1 cellular context compared by ENCODE assay signal in the genomic region with DNA sequence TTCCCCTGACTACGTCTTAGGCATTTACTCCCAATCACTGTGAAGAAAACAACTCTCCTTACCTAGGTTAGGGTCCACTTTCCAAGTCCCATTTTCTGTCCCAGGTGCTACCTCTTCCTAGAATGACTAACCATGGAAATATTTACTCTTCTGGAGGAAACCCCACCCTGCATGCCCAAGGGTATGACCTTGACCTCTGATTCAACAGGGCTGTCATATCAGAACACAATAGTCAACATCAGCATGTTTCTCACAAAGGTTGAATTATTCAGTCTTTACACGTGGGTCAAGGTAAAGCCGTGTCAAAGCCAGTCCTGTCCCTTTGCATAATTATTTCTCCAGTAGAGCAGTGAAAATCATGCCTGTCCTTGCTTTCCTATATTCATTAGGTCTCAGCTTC.
TF ChIP-seq lines count a peak whose summit lies in the region.

No MANE protein-coding gene starts in this region.

TF ChIP-seq in HepG2, 621 proteins besides CTCF, POLR2A, EP300 and RAD21 (continued from another document and continues in another):
- TF ChIP-seq THAP7 (CRISPR knock-in tag; IDR thresholded peaks at IDR 0.05) (no peak), RXRB (CRISPR knock-in tag; IDR thresholded peaks at IDR 0.05; ENCODE audit: borderline replicate concordance) (peak; percentile 91), REL (CRISPR knock-in tag; conservative IDR thresholded peaks at IDR 0.05) (no peak), SRSF4 (IDR thresholded peaks at IDR 0.05; ENCODE audit: low read depth, low read length, poor library complexity, severe bottlenecking) (no peak), HDAC1 (CRISPR knock-in tag; IDR thresholded peaks at IDR 0.05) (peak; percentile 47; the same call in 1 of the 2 replicates), SMAD1 (CRISPR knock-in tag; IDR thresholded peaks at IDR 0.05; ENCODE audit: borderline replicate concordance, low read depth) (no peak), AGO1 (IDR thresholded peaks at IDR 0.05; ENCODE audit: low read depth, low read length, poor library complexity, severe bottlenecking) (no peak), KMT2A (CRISPR knock-in tag; IDR thresholded peaks at IDR 0.05) (no peak), MED8 (CRISPR knock-in tag; IDR thresholded peaks at IDR 0.05; ENCODE audit: insufficient replicate concordance) (no peak), CREB1 (IDR thresholded peaks at IDR 0.05) (no peak), CREB1 (CRISPR knock-in tag; IDR thresholded peaks at IDR 0.05) (peak; percentile 33; the same call in 1 of the 2 replicates), SNAPC2 (CRISPR knock-in tag; IDR thresholded peaks at IDR 0.05) (no peak), ZFP91 (CRISPR knock-in tag; IDR thresholded peaks at IDR 0.05; ENCODE audit: borderline replicate concordance) (no peak), SMARCC2 (IDR thresholded peaks at IDR 0.05) (no peak), ZNF605 (CRISPR knock-in tag; IDR thresholded peaks at IDR 0.05) (no peak), TBX2 (CRISPR knock-in tag; IDR thresholded peaks at IDR 0.05; ENCODE audit: borderline replicate concordance) (peak; percentile 46; the same call in 1 of the 2 replicates), KAT7 (CRISPR knock-in tag; IDR thresholded peaks at IDR 0.05; ENCODE audit: borderline replicate concordance) (no peak), PCBP1 (IDR thresholded peaks at IDR 0.05; ENCODE audit: borderline replicate concordance, low read depth, low read length) (no peak), NBN (conservative IDR thresholded peaks at IDR 0.05) (no peak), NR2F1 (CRISPR knock-in tag; IDR thresholded peaks at IDR 0.05) (peak; percentile 90 to 92), ELF4 (CRISPR knock-in tag; IDR thresholded peaks at IDR 0.05; ENCODE audit: borderline replicate concordance) (no peak), KLF12 (CRISPR knock-in tag; IDR thresholded peaks at IDR 0.05; ENCODE audit: borderline replicate concordance) (no peak), CBX2 (IDR thresholded peaks at IDR 0.05; ENCODE audit: low read depth, low read length) (no peak), CBX2 (CRISPR knock-in tag; IDR thresholded peaks at IDR 0.05; ENCODE audit: low read depth) (no peak), ZNF329 (CRISPR knock-in tag; IDR thresholded peaks at IDR 0.05; ENCODE audit: low read depth) (no peak), ERF (CRISPR knock-in tag; IDR thresholded peaks at IDR 0.05) (peak; percentile 65; the same call in 1 of the 2 replicates), ZNF292 (CRISPR knock-in tag; IDR thresholded peaks at IDR 0.05; ENCODE audit: borderline replicate concordance, low read depth) (no peak), ZNF282 (IDR thresholded peaks at IDR 0.05; ENCODE audit: partially characterized antibody) (no peak), SYNCRIP (IDR thresholded peaks at IDR 0.05; ENCODE audit: insufficient read depth, low read depth, low read length) (no peak), IRF9 (CRISPR knock-in tag; IDR thresholded peaks at IDR 0.05; ENCODE audit: borderline replicate concordance) (no peak), PHB2 (IDR thresholded peaks at IDR 0.05; ENCODE audit: partially characterized antibody) (no peak), GTF2F1 (IDR thresholded peaks at IDR 0.05; ENCODE audit: low read length) (no peak), ZNF850 (CRISPR knock-in tag; conservative IDR thresholded peaks at IDR 0.05) (no peak), TIGD3 (CRISPR knock-in tag; IDR thresholded peaks at IDR 0.05; ENCODE audit: borderline replicate concordance) (no peak), MIXL1 (CRISPR knock-in tag; IDR thresholded peaks at IDR 0.05) (0 out of 2 replicates have a peak, but pooled peaks have one; percentile 37), ZNF564 (CRISPR knock-in tag; IDR thresholded peaks at IDR 0.05) (no peak), ZFX (CRISPR knock-in tag; IDR thresholded peaks at IDR 0.05; ENCODE audit: low read depth) (no peak), ZNF30 (CRISPR knock-in tag; IDR thresholded peaks at IDR 0.05) (no peak)
- TF ChIP-seq, protein P1, sequence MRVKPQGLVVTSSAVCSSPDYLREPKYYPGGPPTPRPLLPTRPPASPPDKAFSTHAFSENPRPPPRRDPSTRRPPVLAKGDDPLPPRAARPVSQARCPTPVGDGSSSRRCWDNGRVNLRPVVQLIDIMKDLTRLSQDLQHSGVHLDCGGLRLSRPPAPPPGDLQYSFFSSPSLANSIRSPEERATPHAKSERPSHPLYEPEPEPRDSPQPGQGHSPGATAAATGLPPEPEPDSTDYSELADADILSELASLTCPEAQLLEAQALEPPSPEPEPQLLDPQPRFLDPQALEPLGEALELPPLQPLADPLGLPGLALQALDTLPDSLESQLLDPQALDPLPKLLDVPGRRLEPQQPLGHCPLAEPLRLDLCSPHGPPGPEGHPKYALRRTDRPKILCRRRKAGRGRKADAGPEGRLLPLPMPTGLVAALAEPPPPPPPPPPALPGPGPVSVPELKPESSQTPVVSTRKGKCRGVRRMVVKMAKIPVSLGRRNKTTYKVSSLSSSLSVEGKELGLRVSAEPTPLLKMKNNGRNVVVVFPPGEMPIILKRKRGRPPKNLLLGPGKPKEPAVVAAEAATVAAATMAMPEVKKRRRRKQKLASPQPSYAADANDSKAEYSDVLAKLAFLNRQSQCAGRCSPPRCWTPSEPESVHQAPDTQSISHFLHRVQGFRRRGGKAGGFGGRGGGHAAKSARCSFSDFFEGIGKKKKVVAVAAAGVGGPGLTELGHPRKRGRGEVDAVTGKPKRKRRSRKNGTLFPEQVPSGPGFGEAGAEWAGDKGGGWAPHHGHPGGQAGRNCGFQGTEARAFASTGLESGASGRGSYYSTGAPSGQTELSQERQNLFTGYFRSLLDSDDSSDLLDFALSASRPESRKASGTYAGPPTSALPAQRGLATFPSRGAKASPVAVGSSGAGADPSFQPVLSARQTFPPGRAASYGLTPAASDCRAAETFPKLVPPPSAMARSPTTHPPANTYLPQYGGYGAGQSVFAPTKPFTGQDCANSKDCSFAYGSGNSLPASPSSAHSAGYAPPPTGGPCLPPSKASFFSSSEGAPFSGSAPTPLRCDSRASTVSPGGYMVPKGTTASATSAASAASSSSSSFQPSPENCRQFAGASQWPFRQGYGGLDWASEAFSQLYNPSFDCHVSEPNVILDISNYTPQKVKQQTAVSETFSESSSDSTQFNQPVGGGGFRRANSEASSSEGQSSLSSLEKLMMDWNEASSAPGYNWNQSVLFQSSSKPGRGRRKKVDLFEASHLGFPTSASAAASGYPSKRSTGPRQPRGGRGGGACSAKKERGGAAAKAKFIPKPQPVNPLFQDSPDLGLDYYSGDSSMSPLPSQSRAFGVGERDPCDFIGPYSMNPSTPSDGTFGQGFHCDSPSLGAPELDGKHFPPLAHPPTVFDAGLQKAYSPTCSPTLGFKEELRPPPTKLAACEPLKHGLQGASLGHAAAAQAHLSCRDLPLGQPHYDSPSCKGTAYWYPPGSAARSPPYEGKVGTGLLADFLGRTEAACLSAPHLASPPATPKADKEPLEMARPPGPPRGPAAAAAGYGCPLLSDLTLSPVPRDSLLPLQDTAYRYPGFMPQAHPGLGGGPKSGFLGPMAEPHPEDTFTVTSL (CRISPR knock-in tag; IDR thresholded peaks at IDR 0.05; ENCODE audit: borderline replicate concordance): peak; percentile 81; the same call in 1 of the 2 replicates
- TF ChIP-seq, protein P2, sequence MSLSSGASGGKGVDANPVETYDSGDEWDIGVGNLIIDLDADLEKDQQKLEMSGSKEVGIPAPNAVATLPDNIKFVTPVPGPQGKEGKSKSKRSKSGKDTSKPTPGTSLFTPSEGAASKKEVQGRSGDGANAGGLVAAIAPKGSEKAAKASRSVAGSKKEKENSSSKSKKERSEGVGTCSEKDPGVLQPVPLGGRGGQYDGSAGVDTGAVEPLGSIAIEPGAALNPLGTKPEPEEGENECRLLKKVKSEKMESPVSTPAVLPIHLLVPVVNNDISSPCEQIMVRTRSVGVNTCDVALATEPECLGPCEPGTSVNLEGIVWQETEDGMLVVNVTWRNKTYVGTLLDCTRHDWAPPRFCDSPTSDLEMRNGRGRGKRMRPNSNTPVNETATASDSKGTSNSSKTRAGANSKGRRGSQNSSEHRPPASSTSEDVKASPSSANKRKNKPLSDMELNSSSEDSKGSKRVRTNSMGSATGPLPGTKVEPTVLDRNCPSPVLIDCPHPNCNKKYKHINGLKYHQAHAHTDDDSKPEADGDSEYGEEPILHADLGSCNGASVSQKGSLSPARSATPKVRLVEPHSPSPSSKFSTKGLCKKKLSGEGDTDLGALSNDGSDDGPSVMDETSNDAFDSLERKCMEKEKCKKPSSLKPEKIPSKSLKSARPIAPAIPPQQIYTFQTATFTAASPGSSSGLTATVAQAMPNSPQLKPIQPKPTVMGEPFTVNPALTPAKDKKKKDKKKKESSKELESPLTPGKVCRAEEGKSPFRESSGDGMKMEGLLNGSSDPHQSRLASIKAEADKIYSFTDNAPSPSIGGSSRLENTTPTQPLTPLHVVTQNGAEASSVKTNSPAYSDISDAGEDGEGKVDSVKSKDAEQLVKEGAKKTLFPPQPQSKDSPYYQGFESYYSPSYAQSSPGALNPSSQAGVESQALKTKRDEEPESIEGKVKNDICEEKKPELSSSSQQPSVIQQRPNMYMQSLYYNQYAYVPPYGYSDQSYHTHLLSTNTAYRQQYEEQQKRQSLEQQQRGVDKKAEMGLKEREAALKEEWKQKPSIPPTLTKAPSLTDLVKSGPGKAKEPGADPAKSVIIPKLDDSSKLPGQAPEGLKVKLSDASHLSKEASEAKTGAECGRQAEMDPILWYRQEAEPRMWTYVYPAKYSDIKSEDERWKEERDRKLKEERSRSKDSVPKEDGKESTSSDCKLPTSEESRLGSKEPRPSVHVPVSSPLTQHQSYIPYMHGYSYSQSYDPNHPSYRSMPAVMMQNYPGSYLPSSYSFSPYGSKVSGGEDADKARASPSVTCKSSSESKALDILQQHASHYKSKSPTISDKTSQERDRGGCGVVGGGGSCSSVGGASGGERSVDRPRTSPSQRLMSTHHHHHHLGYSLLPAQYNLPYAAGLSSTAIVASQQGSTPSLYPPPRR (CRISPR knock-in tag; IDR thresholded peaks at IDR 0.05; ENCODE audit: borderline replicate concordance): peak; percentile 38; the same call in 1 of the 2 replicates
- TF ChIP-seq, protein P3, sequence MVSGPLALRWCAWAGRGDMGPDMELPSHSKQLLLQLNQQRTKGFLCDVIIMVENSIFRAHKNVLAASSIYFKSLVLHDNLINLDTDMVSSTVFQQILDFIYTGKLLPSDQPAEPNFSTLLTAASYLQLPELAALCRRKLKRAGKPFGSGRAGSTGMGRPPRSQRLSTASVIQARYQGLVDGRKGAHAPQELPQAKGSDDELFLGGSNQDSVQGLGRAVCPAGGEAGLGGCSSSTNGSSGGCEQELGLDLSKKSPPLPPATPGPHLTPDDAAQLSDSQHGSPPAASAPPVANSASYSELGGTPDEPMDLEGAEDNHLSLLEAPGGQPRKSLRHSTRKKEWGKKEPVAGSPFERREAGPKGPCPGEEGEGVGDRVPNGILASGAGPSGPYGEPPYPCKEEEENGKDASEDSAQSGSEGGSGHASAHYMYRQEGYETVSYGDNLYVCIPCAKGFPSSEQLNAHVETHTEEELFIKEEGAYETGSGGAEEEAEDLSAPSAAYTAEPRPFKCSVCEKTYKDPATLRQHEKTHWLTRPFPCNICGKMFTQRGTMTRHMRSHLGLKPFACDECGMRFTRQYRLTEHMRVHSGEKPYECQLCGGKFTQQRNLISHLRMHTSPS (CRISPR knock-in tag; IDR thresholded peaks at IDR 0.05; ENCODE audit: low read depth): no peak
- TF ChIP-seq, protein P4, sequence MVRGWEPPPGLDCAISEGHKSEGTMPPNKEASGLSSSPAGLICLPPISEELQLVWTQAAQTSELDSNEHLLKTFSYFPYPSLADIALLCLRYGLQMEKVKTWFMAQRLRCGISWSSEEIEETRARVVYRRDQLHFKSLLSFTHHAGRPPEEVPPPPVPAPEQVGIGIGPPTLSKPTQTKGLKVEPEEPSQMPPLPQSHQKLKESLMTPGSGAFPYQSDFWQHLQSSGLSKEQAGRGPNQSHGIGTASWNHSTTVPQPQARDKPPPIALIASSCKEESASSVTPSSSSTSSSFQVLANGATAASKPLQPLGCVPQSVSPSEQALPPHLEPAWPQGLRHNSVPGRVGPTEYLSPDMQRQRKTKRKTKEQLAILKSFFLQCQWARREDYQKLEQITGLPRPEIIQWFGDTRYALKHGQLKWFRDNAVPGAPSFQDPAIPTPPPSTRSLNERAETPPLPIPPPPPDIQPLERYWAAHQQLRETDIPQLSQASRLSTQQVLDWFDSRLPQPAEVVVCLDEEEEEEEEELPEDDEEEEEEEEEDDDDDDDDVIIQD (CRISPR knock-in tag; IDR thresholded peaks at IDR 0.05; ENCODE audit: low read depth): peak; percentile 38; the same call in 1 of the 2 replicates
